Comparison of ENCODE assay signal across 12 cellular contexts in the genomic region with DNA sequence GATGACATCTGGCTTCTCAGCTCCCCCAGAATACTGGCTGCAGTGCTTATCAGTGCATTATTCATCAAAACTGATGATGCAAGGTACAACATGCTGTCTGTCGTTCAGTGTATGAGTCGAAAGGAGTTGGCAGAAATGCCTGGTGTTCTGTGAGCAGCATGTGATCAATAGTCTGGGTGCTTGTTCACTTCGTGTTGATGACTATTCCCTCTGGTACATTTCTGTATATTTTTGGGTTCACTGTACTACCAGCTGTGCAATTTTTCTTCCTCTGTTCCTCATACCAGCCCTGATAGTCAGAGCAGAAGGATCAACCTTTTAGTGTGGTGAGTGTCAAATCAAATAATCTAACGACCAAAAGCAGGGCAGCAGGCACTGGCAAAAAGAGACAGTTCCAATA. TPM values are rescaled to one million over a fixed set of nuclear protein-coding genes. Genes with fewer than 3 reads are reported as not detected.
"Had no signal": no experiment of that assay in that cellular context is flagged by ENCODE, and none has a peak within 500 bp of the region (broad histone marks: within the 10 kb centered on the region; RNA-seq: fewer than 3 reads in every experiment).

No MANE protein-coding gene starts in this region.

- H3K4me1 Mint-ChIP-seq: activated naive CD4-positive, alpha-beta T cell treated with anti-CD3 and anti-CD28 coated beads, Interleukin-2, amount 50 U/mL, for 24 hours; activated T-helper 17 cell treated with anti-CD3 and anti-CD28 coated beads, Interleukin-2, amount 50 U/mL, for 72 hours had no signal

- H3K27ac Mint-ChIP-seq: activated naive CD4-positive, alpha-beta T cell treated with anti-CD3 and anti-CD28 coated beads, Interleukin-2, amount 50 U/mL, for 24 hours; activated T-helper 17 cell treated with anti-CD3 and anti-CD28 coated beads, Interleukin-2, amount 50 U/mL, for 72 hours; natural killer cell treated with Interleukin-12 subunit alpha and Interleukin-12 subunit beta and Interleukin-15 and Interleukin-18, amount 100 ng/mL, for 72 hours; progenitor cell of endocrine pancreas had no signal

- H3K27me3 Mint-ChIP-seq: activated naive CD4-positive, alpha-beta T cell treated with anti-CD3 and anti-CD28 coated beads, Interleukin-2, amount 50 U/mL, for 24 hours; activated T-helper 17 cell treated with anti-CD3 and anti-CD28 coated beads, Interleukin-2, amount 50 U/mL, for 72 hours; natural killer cell treated with Interleukin-12 subunit alpha and Interleukin-12 subunit beta and Interleukin-15 and Interleukin-18, amount 100 ng/mL, for 72 hours had no signal

- DNase-seq: activated CD4-positive, alpha-beta T cell treated with anti-CD3 and anti-CD28 coated beads, Interleukin-2, amount 50 U/mL, for 1 hour; adrenal gland; central memory CD4-positive, alpha-beta T cell; effector CD8-positive, alpha-beta T cell; hippocampal formation; kidney glomerular epithelial cell; stimulated activated CD4-positive, alpha-beta T cell treated with anti-CD3 and anti-CD28 coated beads, Interleukin-1b, Interleukin-23, amount 100 ng/mL, for 48 hours had no signal

- H3K4me3 Mint-ChIP-seq: activated naive CD4-positive, alpha-beta T cell treated with anti-CD3 and anti-CD28 coated beads, Interleukin-2, amount 50 U/mL, for 24 hours; activated T-helper 17 cell treated with anti-CD3 and anti-CD28 coated beads, Interleukin-2, amount 50 U/mL, for 72 hours; natural killer cell treated with Interleukin-12 subunit alpha and Interleukin-12 subunit beta and Interleukin-15 and Interleukin-18, amount 100 ng/mL, for 72 hours had no signal

- H3K36me3 Mint-ChIP-seq: activated naive CD4-positive, alpha-beta T cell treated with anti-CD3 and anti-CD28 coated beads, Interleukin-2, amount 50 U/mL, for 24 hours; natural killer cell treated with Interleukin-12 subunit alpha and Interleukin-12 subunit beta and Interleukin-15 and Interleukin-18, amount 100 ng/mL, for 72 hours had no signal

- H3K4me3 ChIP-seq: adrenal gland had no signal

RNA-seq across cellular contexts. Expression of a gene that starts 59.0 kb away (rescaled TPM):
- total RNA-seq: activated T-helper 17 cell treated with anti-CD3 and anti-CD28 coated beads, Interleukin-2, amount 50 U/mL, for 72 hours; endothelial cell of umbilical vein had no signal
- polyA plus RNA-seq: endothelial cell of umbilical vein had no signal
